In the genomic region with DNA sequence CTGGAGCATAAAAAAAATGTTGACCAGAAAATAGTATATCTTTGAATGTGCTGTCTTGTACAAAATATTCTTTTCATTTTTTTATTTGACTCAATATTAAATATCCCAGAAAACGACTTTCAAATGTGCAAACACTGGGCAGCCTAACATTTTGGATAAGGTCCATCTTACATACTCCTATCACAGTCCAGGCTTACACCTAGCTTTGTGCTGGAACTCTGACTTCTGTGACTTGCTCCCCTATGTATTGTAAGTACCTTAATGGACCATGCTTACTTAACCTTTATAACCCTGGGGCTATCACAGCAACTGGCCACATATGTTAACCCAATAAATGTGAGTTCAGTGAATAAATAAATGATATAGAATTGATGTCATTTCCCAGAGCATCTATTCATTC, we compare ENCODE assay signal across 1 cellular context.
TF ChIP-seq lines count a peak whose summit lies in the region.

No MANE protein-coding gene starts in this region.

TF ChIP-seq in GM12878, 131 proteins besides CTCF, POLR2A, EP300 and RAD21:
- no peak for TF ChIP-seq SUPT20H (IDR thresholded peaks at IDR 0.05; ENCODE audit: borderline replicate concordance, control insufficient read depth, low read depth, low read length)
- TF ChIP-seq MYC (IDR thresholded peaks at IDR 0.05; ENCODE audit: insufficient read depth, insufficient read length, insufficient replicate concordance, low read length, severe bottlenecking): no peak
- TF ChIP-seq, protein P1, sequence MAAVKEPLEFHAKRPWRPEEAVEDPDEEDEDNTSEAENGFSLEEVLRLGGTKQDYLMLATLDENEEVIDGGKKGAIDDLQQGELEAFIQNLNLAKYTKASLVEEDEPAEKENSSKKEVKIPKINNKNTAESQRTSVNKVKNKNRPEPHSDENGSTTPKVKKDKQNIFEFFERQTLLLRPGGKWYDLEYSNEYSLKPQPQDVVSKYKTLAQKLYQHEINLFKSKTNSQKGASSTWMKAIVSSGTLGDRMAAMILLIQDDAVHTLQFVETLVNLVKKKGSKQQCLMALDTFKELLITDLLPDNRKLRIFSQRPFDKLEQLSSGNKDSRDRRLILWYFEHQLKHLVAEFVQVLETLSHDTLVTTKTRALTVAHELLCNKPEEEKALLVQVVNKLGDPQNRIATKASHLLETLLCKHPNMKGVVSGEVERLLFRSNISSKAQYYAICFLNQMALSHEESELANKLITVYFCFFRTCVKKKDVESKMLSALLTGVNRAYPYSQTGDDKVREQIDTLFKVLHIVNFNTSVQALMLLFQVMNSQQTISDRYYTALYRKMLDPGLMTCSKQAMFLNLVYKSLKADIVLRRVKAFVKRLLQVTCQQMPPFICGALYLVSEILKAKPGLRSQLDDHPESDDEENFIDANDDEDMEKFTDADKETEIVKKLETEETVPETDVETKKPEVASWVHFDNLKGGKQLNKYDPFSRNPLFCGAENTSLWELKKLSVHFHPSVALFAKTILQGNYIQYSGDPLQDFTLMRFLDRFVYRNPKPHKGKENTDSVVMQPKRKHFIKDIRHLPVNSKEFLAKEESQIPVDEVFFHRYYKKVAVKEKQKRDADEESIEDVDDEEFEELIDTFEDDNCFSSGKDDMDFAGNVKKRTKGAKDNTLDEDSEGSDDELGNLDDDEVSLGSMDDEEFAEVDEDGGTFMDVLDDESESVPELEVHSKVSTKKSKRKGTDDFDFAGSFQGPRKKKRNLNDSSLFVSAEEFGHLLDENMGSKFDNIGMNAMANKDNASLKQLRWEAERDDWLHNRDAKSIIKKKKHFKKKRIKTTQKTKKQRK (IDR thresholded peaks at IDR 0.05; ENCODE audit: low read depth, low read length): no peak
- TF ChIP-seq ZNF622 (IDR thresholded peaks at IDR 0.05): no peak
- TF ChIP-seq CBX5 (IDR thresholded peaks at IDR 0.05; ENCODE audit: low read depth): no peak
- no peak for TF ChIP-seq HCFC1 (IDR thresholded peaks at IDR 0.05; ENCODE audit: low read length)
- TF ChIP-seq ZNF207 (IDR thresholded peaks at IDR 0.05; ENCODE audit: borderline replicate concordance): no peak
- no peak for TF ChIP-seq RELA (IDR thresholded peaks at IDR 0.05; ENCODE audit: borderline replicate concordance, partially characterized antibody)
- TF ChIP-seq, protein P2, sequence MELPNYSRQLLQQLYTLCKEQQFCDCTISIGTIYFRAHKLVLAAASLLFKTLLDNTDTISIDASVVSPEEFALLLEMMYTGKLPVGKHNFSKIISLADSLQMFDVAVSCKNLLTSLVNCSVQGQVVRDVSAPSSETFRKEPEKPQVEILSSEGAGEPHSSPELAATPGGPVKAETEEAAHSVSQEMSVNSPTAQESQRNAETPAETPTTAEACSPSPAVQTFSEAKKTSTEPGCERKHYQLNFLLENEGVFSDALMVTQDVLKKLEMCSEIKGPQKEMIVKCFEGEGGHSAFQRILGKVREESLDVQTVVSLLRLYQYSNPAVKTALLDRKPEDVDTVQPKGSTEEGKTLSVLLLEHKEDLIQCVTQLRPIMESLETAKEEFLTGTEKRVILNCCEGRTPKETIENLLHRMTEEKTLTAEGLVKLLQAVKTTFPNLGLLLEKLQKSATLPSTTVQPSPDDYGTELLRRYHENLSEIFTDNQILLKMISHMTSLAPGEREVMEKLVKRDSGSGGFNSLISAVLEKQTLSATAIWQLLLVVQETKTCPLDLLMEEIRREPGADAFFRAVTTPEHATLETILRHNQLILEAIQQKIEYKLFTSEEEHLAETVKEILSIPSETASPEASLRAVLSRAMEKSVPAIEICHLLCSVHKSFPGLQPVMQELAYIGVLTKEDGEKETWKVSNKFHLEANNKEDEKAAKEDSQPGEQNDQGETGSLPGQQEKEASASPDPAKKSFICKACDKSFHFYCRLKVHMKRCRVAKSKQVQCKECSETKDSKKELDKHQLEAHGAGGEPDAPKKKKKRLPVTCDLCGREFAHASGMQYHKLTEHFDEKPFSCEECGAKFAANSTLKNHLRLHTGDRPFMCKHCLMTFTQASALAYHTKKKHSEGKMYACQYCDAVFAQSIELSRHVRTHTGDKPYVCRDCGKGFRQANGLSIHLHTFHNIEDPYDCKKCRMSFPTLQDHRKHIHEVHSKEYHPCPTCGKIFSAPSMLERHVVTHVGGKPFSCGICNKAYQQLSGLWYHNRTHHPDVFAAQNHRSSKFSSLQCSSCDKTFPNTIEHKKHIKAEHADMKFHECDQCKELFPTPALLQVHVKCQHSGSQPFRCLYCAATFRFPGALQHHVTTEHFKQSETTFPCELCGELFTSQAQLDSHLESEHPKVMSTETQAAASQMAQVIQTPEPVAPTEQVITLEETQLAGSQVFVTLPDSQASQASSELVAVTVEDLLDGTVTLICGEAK (IDR thresholded peaks at IDR 0.05; ENCODE audit: borderline replicate concordance): no peak
- no peak for TF ChIP-seq NR2F1 (conservative IDR thresholded peaks at IDR 0.05)
- no peak for TF ChIP-seq NFXL1 (IDR thresholded peaks at IDR 0.05; ENCODE audit: borderline replicate concordance)
- no peak for TF ChIP-seq ZNF384 (IDR thresholded peaks at IDR 0.05; ENCODE audit: borderline replicate concordance, low read depth, low read length)
- no peak for TF ChIP-seq ZBED1 (IDR thresholded peaks at IDR 0.05; ENCODE audit: borderline replicate concordance)
TF ChIP-seq in GM12878: peak in this region for 0.
